31 cellular contexts compared by ENCODE assay signal in genomic region chr1:29671957-29672356, GRCh38.
"Had no signal": no experiment of that assay in that cellular context is flagged by ENCODE, and none has a peak within 500 bp of the region (broad histone marks: within the 10 kb centered on the region; RNA-seq: fewer than 3 reads in every experiment).

No MANE protein-coding gene starts in this region.

- DNase-seq: activated CD4-positive, alpha-beta T cell treated with anti-CD3 and anti-CD28 coated beads, Interleukin-2, amount 50 U/mL, for 1 hour; activated CD4-positive, CD25-positive, alpha-beta regulatory T cell; activated naive CD4-positive, alpha-beta T cell treated with Interleukin-2 at 50 U/mL for 16 hours; activated naive CD8-positive, alpha-beta T cell treated with anti-CD3 and anti-CD28 coated beads, Interleukin-2, amount 50 U/mL, for 24 hours; activated T-cell treated with anti-CD3 and anti-CD28 coated beads for 4 hours; amniotic stem cell; IMR-90; KG1; NCI-H1092; NCI-H1417 treated with DMSO at 0.1 percent for 48 hours; NCI-H1694; NCI-H2029; NCI-H2107; NCI-H345; NCI-H510A treated with DMSO at 0.1 percent for 48 hours; NCI-H69; NK-92 treated with Interleukin-12 subunit alpha and Interleukin-12 subunit beta, amount 100 ng/mL, for 24 hours; OCI-M1; RPMI8226; T-cell; T-helper 2 cell; T1000 had no signal

- H3K27me3 ChIP-seq: cardiac muscle cell had no signal

- H3K4me3 ChIP-seq: cardiac muscle cell, SK-N-MC had no signal

- H3K4me1 Mint-ChIP-seq: activated CD4-positive, alpha-beta memory T cell treated with anti-CD3 and anti-CD28 coated beads, Interleukin-2, amount 10 ng/mL, durations not matched to agents 7 days and 5 days; activated naive CD8-positive, alpha-beta T cell treated with anti-CD3 and anti-CD28 coated beads, Interleukin-2, amount 50 U/mL, for 24 hours; T-cell had no signal

- FAIRE-seq: astrocyte, TTC549 had no signal

- H3K36me3 ChIP-seq: cardiac muscle cell had no signal

- H3K27ac Mint-ChIP-seq: activated CD4-positive, alpha-beta memory T cell treated with anti-CD3 and anti-CD28 coated beads, Interleukin-2, amount 10 ng/mL, durations not matched to agents 7 days and 5 days; activated naive CD4-positive, alpha-beta T cell treated with anti-CD3 and anti-CD28 coated beads, Interleukin-2, amount 50 U/mL, for 72 hours; activated naive CD8-positive, alpha-beta T cell treated with anti-CD3 and anti-CD28 coated beads, Interleukin-2, amount 50 U/mL, for 24 hours; T-cell had no signal

- H3K27ac ChIP-seq: cardiac muscle cell, SK-N-MC had no signal

- H3K9me3 Mint-ChIP-seq: activated CD4-positive, alpha-beta memory T cell treated with anti-CD3 and anti-CD28 coated beads, Interleukin-2, amount 10 ng/mL, durations not matched to agents 7 days and 5 days; activated naive CD4-positive, alpha-beta T cell treated with anti-CD3 and anti-CD28 coated beads, Interleukin-2, amount 50 U/mL, for 72 hours; activated naive CD8-positive, alpha-beta T cell treated with anti-CD3 and anti-CD28 coated beads, Interleukin-2, amount 50 U/mL, for 24 hours; T-cell had no signal

- ATAC-seq: activated naive CD4-positive, alpha-beta T cell treated with anti-CD3 and anti-CD28 coated beads, Interleukin-2, amount 50 U/mL, for 72 hours; activated naive CD8-positive, alpha-beta T cell treated with anti-CD3 and anti-CD28 coated beads, Interleukin-2, amount 50 U/mL, for 24 hours; Panc1; Right ventricle myocardium inferior; T-cell had no signal

- H3K4me3 Mint-ChIP-seq: activated CD4-positive, alpha-beta memory T cell treated with anti-CD3 and anti-CD28 coated beads, Interleukin-2, amount 10 ng/mL, durations not matched to agents 7 days and 5 days; activated naive CD8-positive, alpha-beta T cell treated with anti-CD3 and anti-CD28 coated beads, Interleukin-2, amount 50 U/mL, for 24 hours; brain; T-cell had no signal

- H3K36me3 Mint-ChIP-seq: activated naive CD4-positive, alpha-beta T cell treated with anti-CD3 and anti-CD28 coated beads, Interleukin-2, amount 50 U/mL, for 72 hours; brain; T-cell had no signal
